Comparison of ENCODE assay signal across 31 cellular contexts in genomic region chr3:77158701-77159100, GRCh38.
"Had no signal": no experiment of that assay in that cellular context is flagged by ENCODE, and none has a peak within 500 bp of the region (broad histone marks: within the 10 kb centered on the region; RNA-seq: fewer than 3 reads in every experiment).

No MANE protein-coding gene starts in this region.

- H3K27me3 ChIP-seq: ascending aorta, brain microvascular endothelial cell, dorsolateral prefrontal cortex, gastrocnemius medialis, heart left ventricle had no signal

- H3K9me3 ChIP-seq: ascending aorta, gastrocnemius medialis, heart left ventricle had no signal

- DNase-seq: activated CD4-positive, alpha-beta memory T cell treated with anti-CD3 and anti-CD28 coated beads for 36 hours; activated CD4-positive, alpha-beta T cell treated with anti-CD3 and anti-CD28 coated beads for 36 hours; activated CD4-positive, alpha-beta T cell treated with anti-CD3 and anti-CD28 coated beads, Interleukin-2, amount 10 ng/mL, durations not matched to agents 24 days and 14 days; activated CD4-positive, CD25-positive, alpha-beta regulatory T cell; activated CD4-positive, CD25-positive, alpha-beta regulatory T cell treated with anti-CD3 and anti-CD28 coated beads, Interleukin-2, amount 50 U/mL, for 72 hours; activated CD8-positive, alpha-beta memory T cell treated with anti-CD3 and anti-CD28 coated beads, Interleukin-2, amount 10 ng/mL, durations not matched to agents 7 days and 5 days; activated CD8-positive, alpha-beta memory T cell treated with anti-CD3 and anti-CD28 coated beads, Interleukin-2, amount 50 U/mL, for 4 hours; activated CD8-positive, alpha-beta T cell treated with anti-CD3 and anti-CD28 coated beads, Interleukin-2, amount 10 ng/mL, durations not matched to agents 7 days and 5 days; activated gamma-delta T cell; activated naive CD4-positive, alpha-beta T cell; activated naive CD4-positive, alpha-beta T cell treated with anti-CD3 and anti-CD28 coated beads, Interleukin-2, amount 10 ng/mL, durations not matched to agents 7 days and 5 days; activated naive CD8-positive, alpha-beta T cell treated with anti-CD3 and anti-CD28 coated beads, Interleukin-2, amount 10 ng/mL, durations not matched to agents 7 days and 5 days; activated T-cell treated with anti-CD3 and anti-CD28 coated beads, Interleukin-2, amount 50 U/mL, for 1 hour; activated T-cell treated with anti-CD3 and anti-CD28 coated beads, Interleukin-2, amount 50 U/mL, for 72 hours; brain microvascular endothelial cell; dorsolateral prefrontal cortex; effector memory CD4-positive, alpha-beta T cell; endodermal cell; foreskin fibroblast; gastrocnemius medialis; glutamatergic neuron; heart left ventricle; T-helper 1 cell; T-helper 17 cell; T1000; WERI-Rb-1 had no signal

- FAIRE-seq: bronchial epithelial cell had no signal

- ATAC-seq: activated CD4-positive, alpha-beta T cell treated with anti-CD3 and anti-CD28 coated beads for 36 hours; activated CD8-positive, alpha-beta memory T cell treated with anti-CD3 and anti-CD28 coated beads, Interleukin-2, amount 10 ng/mL, durations not matched to agents 7 days and 5 days; activated CD8-positive, alpha-beta T cell treated with anti-CD3 and anti-CD28 coated beads, Interleukin-2, amount 10 ng/mL, durations not matched to agents 7 days and 5 days; activated naive CD4-positive, alpha-beta T cell treated with anti-CD3 and anti-CD28 coated beads, Interleukin-2, amount 50 U/mL, for 72 hours; activated T-cell treated with anti-CD3 and anti-CD28 coated beads, Interleukin-2, amount 50 U/mL, for 72 hours; esophagus mucosa; gastrocnemius medialis; heart left ventricle; T-helper 17 cell had no signal

- H3K4me3 ChIP-seq: ascending aorta, coronary artery, dorsolateral prefrontal cortex, gastrocnemius medialis, heart left ventricle had no signal

- H3K36me3 ChIP-seq: ascending aorta, brain microvascular endothelial cell, gastrocnemius medialis, heart left ventricle had no signal

- H3K27ac ChIP-seq: ascending aorta, brain microvascular endothelial cell, coronary artery, dorsolateral prefrontal cortex, gastrocnemius medialis, heart left ventricle, WERI-Rb-1 had no signal

- H3K4me1 ChIP-seq: ascending aorta, gastrocnemius medialis, heart left ventricle had no signal
